Comparison of ENCODE assay signal across 31 cellular contexts in genomic region chr4:135839712-135840111, GRCh38.
"Had no signal": no experiment of that assay in that cellular context is flagged by ENCODE, and none has a peak within 500 bp of the region (broad histone marks: within the 10 kb centered on the region; RNA-seq: fewer than 3 reads in every experiment).

No MANE protein-coding gene starts in this region.

- H3K36me3 ChIP-seq: adrenal gland, cardiac muscle cell, WERI-Rb-1 had no signal

- H3K27ac ChIP-seq: adrenal gland, body of pancreas, cardiac muscle cell, WERI-Rb-1 had no signal

- H3K4me3 ChIP-seq: adrenal gland, body of pancreas, cardiac muscle cell had no signal

- H3K27me3 ChIP-seq: adrenal gland, body of pancreas, cardiac muscle cell had no signal

- ATAC-seq: activated CD4-positive, alpha-beta T cell treated with anti-CD3 and anti-CD28 coated beads for 36 hours; activated CD4-positive, CD25-positive, alpha-beta regulatory T cell treated with anti-CD3 and anti-CD28 coated beads, Interleukin-2, amount 50 U/mL, for 24 hours; activated naive CD4-positive, alpha-beta T cell treated with anti-CD3 and anti-CD28 coated beads, Interleukin-2, amount 50 U/mL, for 72 hours; activated T-cell treated with anti-CD3 and anti-CD28 coated beads, Interleukin-2, amount 50 U/mL, for 4 hours; activated T-cell treated with anti-CD3 and anti-CD28 coated beads, Interleukin-2, amount 50 U/mL, for 72 hours; activated T-helper 17 cell treated with anti-CD3 and anti-CD28 coated beads, Interleukin-2, amount 50 U/mL, for 72 hours; body of pancreas; T-cell; T-helper 17 cell had no signal

- H3K4me1 ChIP-seq: adrenal gland, body of pancreas had no signal

- H3K9me3 ChIP-seq: adrenal gland, body of pancreas had no signal

- DNase-seq: activated CD4-positive, alpha-beta memory T cell treated with anti-CD3 and anti-CD28 coated beads, Interleukin-2, amount 10 ng/mL, durations not matched to agents 7 days and 5 days; activated CD4-positive, alpha-beta T cell treated with anti-CD3 and anti-CD28 coated beads for 1 hour; activated CD4-positive, alpha-beta T cell treated with anti-CD3 and anti-CD28 coated beads for 36 hours; activated CD4-positive, alpha-beta T cell treated with anti-CD3 and anti-CD28 coated beads for 48 hours; activated CD4-positive, alpha-beta T cell treated with anti-CD3 and anti-CD28 coated beads, Interleukin-2, amount 10 ng/mL, durations not matched to agents 7 days and 5 days; activated CD4-positive, alpha-beta T cell treated with anti-CD3 and anti-CD28 coated beads, Interleukin-2, amount 50 U/mL, for 48 hours; activated CD4-positive, CD25-positive, alpha-beta regulatory T cell; activated CD8-positive, alpha-beta memory T cell treated with anti-CD3 and anti-CD28 coated beads, Interleukin-2, amount 50 U/mL, for 4 hours; activated effector memory CD4-positive, alpha-beta T cell treated with anti-CD3 and anti-CD28 coated beads, Interleukin-2, amount 50 U/mL, for 16 hours; activated gamma-delta T cell treated with Interleukin-2 at 50 U/mL for 16 hours; activated naive CD4-positive, alpha-beta T cell; activated naive CD4-positive, alpha-beta T cell treated with anti-CD3 and anti-CD28 coated beads for 36 hours; activated naive CD4-positive, alpha-beta T cell treated with anti-CD3 and anti-CD28 coated beads, Interleukin-2, amount 50 U/mL, for 16 hours; activated naive CD8-positive, alpha-beta T cell treated with anti-CD3 and anti-CD28 coated beads for 36 hours; activated T-cell treated with anti-CD3 and anti-CD28 coated beads for 4 hours; activated T-cell treated with anti-CD3 and anti-CD28 coated beads, Interleukin-2, amount 50 U/mL, for 1 hour; activated T-cell treated with anti-CD3 and anti-CD28 coated beads, Interleukin-2, amount 50 U/mL, for 4 hours; activated T-cell treated with anti-CD3 and anti-CD28 coated beads, Interleukin-2, amount 50 U/mL, for 72 hours; adrenal gland; amniotic stem cell; aorta; body of pancreas; cerebellar nuclear complex; T-cell; T-helper 17 cell; T1000; WERI-Rb-1 had no signal
